In genomic region chr18:70205421-70206397, GRCh38 we compare ENCODE assay signal across 8 cellular contexts. TPM values are rescaled to one million over a fixed set of nuclear protein-coding genes. Genes with fewer than 3 reads are reported as not detected.
DNase-seq lines count a peak whose midpoint lies in the region; TF ChIP-seq lines count a peak whose summit lies in the region.

TSS of gene RTTN (minus strand) at chr18:70205687. CDS start at chr18:70205658, 29 bp downstream.

- no peaks in the 10 kb centered on the region for H3K9me3 Mint-ChIP-seq in CD8-positive, alpha-beta memory T cell

- H3K4me3 Mint-ChIP-seq in CD8-positive, alpha-beta memory T cell, result peak within 1 kb of the TSS; percentile 93 to 99 (median 98)

- H3K27me3 Mint-ChIP-seq in CD8-positive, alpha-beta memory T cell, result peaks cover 4 to 12% of the 10 kb centered on the region in 2 donors

- no peaks in the 10 kb centered on the region for H3K9me3 ChIP-seq in CD8-positive, alpha-beta memory T cell (ENCODE audit: low read length)
- H3K9me3 ChIP-seq in effector memory CD4-positive, alpha-beta T cell (ENCODE audit: control insufficient read depth, low read length), result no peaks in the 10 kb centered on the region

- no peaks in the 10 kb centered on the region for H3K27me3 ChIP-seq in CD8-positive, alpha-beta memory T cell (ENCODE audit: insufficient read depth, low read length, poor library complexity, severe bottlenecking)
- no peaks in the 10 kb centered on the region for H3K27me3 ChIP-seq in effector memory CD4-positive, alpha-beta T cell (replicated peaks; ENCODE audit: control insufficient read depth, insufficient read depth, low read length, poor library complexity, severe bottlenecking)

- peak within 1 kb of the TSS; percentile 89 for H3K27ac ChIP-seq in CD8-positive, alpha-beta memory T cell (ENCODE audit: low read depth, low read length)
- peak within 1 kb of the TSS; percentile 88 for H3K27ac ChIP-seq in effector memory CD4-positive, alpha-beta T cell (ENCODE audit: insufficient read depth, low read length, poor library complexity, severe bottlenecking)

- H3K36me3 ChIP-seq in CD8-positive, alpha-beta memory T cell (ENCODE audit: insufficient read depth, low read length), result no peaks in the 10 kb centered on the region
- no peaks in the 10 kb centered on the region for H3K36me3 ChIP-seq in effector memory CD4-positive, alpha-beta T cell (ENCODE audit: control insufficient read depth, insufficient read depth, low read length)

- peaks cover 2 to 31% (median 4%) of the 10 kb centered on the region in 3 donors for H3K36me3 Mint-ChIP-seq in CD8-positive, alpha-beta memory T cell

- CTCF ChIA-PET in CD8-positive, alpha-beta memory T cell (lab: Charles Lee), result interaction anchor here (0.9 to 1.3 kb wide), 3 partner anchors 10 to 14 kb away, joined by 3 read pairs; no protein-coding TSS in a partner anchor
- CTCF ChIA-PET in activated CD8-positive, alpha-beta memory T cell treated with anti-CD3 and anti-CD28 coated beads for 36 hours (lab: Charles Lee), result interaction anchor here (1.3 to 2.0 kb wide), 2 partner anchors 11 to 228 kb away, joined by 3 to 8 read pairs; no protein-coding TSS in a partner anchor

- peak within 1 kb of the TSS; percentile 90 to 99 (median 99) for H3K27ac Mint-ChIP-seq in CD8-positive, alpha-beta memory T cell

- peak within 1 kb of the TSS; percentile 92 for H3K4me3 ChIP-seq in CD8-positive, alpha-beta memory T cell (ENCODE audit: low read length)
- H3K4me3 ChIP-seq in effector memory CD4-positive, alpha-beta T cell (ENCODE audit: insufficient read depth, low read depth, low read length, poor library complexity, severe bottlenecking), result peak within 1 kb of the TSS; percentile 95

- POLR2A ChIA-PET in CD8-positive, alpha-beta memory T cell (lab: Charles Lee), result no interaction called here
- POLR2A ChIA-PET in activated CD8-positive, alpha-beta memory T cell treated with anti-CD3 and anti-CD28 coated beads for 36 hours (lab: Charles Lee), result interaction anchor here (0.5 to 2.0 kb wide), 2 partner anchors 11 to 15 kb away, joined by 3 to 9 read pairs; no protein-coding TSS in a partner anchor

- peaks cover 18% of the 10 kb centered on the region for H3K4me1 ChIP-seq in CD8-positive, alpha-beta memory T cell (ENCODE audit: insufficient read depth, low read length)
- H3K4me1 ChIP-seq in effector memory CD4-positive, alpha-beta T cell (ENCODE audit: control insufficient read depth, insufficient read depth, low read length, poor library complexity, severe bottlenecking), result peaks cover 4% of the 10 kb centered on the region

- no peak for TF ChIP-seq CTCF in GM20000 (IDR thresholded peaks at IDR 0.05; ENCODE audit: extremely low read depth, missing control alignments)

- peak; percentile 81 to 93 (median 90) for DNase-seq in CD8-positive, alpha-beta memory T cell
- DNase-seq in GM20000 (ENCODE audit: low spot score) (peak; percentile 87), HT-29 (ENCODE audit: low spot score) (peak; percentile 89), NOMO-1 (lab: John Stamatoyannopoulos, UW; ENCODE audit: unreplicated experiment in 2 of 2) (peak; percentile 89 to 96), medulla oblongata (ENCODE audit: extremely low spot score) (peak; percentile 96)
- DNase-seq in effector memory CD4-positive, alpha-beta T cell, result peak; percentile 71 to 87 (median 82)
- peak; percentile 82 for DNase-seq in stimulated activated CD8-positive, alpha-beta memory T cell treated with anti-CD3 and anti-CD28 coated beads, Interleukin-12 subunit alpha, Interleukin-12 subunit beta, amount 100 ng/mL, for 1 hour (ENCODE audit: low read depth)

- H3K4me1 Mint-ChIP-seq in CD8-positive, alpha-beta memory T cell, result peaks cover 29 to 41% (median 30%) of the 10 kb centered on the region in 3 donors

RNA-seq across cellular contexts. Expression of gene RTTN, which starts in this region (rescaled TPM):
- 10 to 100 TPM; 24.7 to 26.6 TPM for total RNA-seq in CD8-positive, alpha-beta memory T cell
- polyA plus RNA-seq in CD8-positive, alpha-beta memory T cell, result 3.2 TPM
- total RNA-seq in HT-29 (2014; rRNA removed; shearing (Covaris generic)), result 6.2 and 8.0 TPM in 2 replicates
- total RNA-seq in activated CD8-positive, alpha-beta memory T cell treated with anti-CD3 and anti-CD28 coated beads for 36 hours, result 10 to 100 TPM; 24.8 to 25.2 TPM

Comparison
In these comparisons a context has a peak if more than half of its experiments do, and no peak if none do; other contexts are left out.
1. Peak in every context shown above with its lines: DNase-seq, H3K4me3 ChIP-seq and H3K27ac ChIP-seq.